In genomic region chr1:153944822-153945117, GRCh38 we compare ENCODE assay signal across 8 cellular contexts. TPM values are rescaled to one million over a fixed set of nuclear protein-coding genes. Genes with fewer than 3 reads are reported as not detected.
DNase-seq lines count a peak whose midpoint lies in the region; ATAC-seq and TF ChIP-seq lines count a peak whose summit lies in the region.

No MANE protein-coding gene starts in this region.

- H3K4me1 ChIP-seq in CD4-positive, CD25-positive, alpha-beta regulatory T cell (ENCODE audit: control insufficient read depth, insufficient read depth, low read length, poor library complexity, severe bottlenecking) = peaks cover 42% of the 10 kb centered on the region
- H3K4me1 ChIP-seq in osteoblast (ENCODE audit: insufficient read depth, low read length) = peaks cover 12% of the 10 kb centered on the region

- no peaks in the 10 kb centered on the region for H4K20me1 ChIP-seq in osteoblast (ENCODE audit: insufficient read depth, low read length)

- H3K9me3 ChIP-seq in CD4-positive, CD25-positive, alpha-beta regulatory T cell (ENCODE audit: control insufficient read depth in 2 of 2, low read length in 2 of 2) = no peaks in the 10 kb centered on the region
- H3K9me3 ChIP-seq in osteoblast (ENCODE audit: low read depth, low read length) = no peaks in the 10 kb centered on the region

- H3K4me3 ChIP-seq in CD4-positive, CD25-positive, alpha-beta regulatory T cell (ENCODE audit: low read depth, low read length) = peak overlapping the region; percentile 91
- H3K4me3 ChIP-seq in NB4 (ENCODE audit: low read depth, low read length) (peak overlapping the region; percentile 82), dorsolateral prefrontal cortex (peak overlapping the region in 53 of 59 donors; percentile 10 to 98 (median 85)), osteoblast (ENCODE audit: insufficient read depth, low read length) (peak overlapping the region; percentile 93)

- no peak for DNase-seq in CD4-positive, CD25-positive, alpha-beta regulatory T cell
- no peak for DNase-seq in NB4 (ENCODE audit: low read depth)
- DNase-seq in dorsolateral prefrontal cortex = no peak
- DNase-seq in osteoblast (ENCODE audit: insufficient read length, low spot score, missing footprints) = no peak
- DNase-seq in medulla oblongata (ENCODE audit: extremely low spot score) = no peak
- DNase-seq in superior temporal gyrus (ENCODE audit: extremely low spot score) = no peak
- no peak for DNase-seq in stimulated activated naive CD4-positive, alpha-beta T cell (lab: John Stamatoyannopoulos, UW)

- peak overlapping the region; percentile 91 for H3K27ac ChIP-seq in CD4-positive, CD25-positive, alpha-beta regulatory T cell (ENCODE audit: insufficient read depth, low read length, poor library complexity, severe bottlenecking)
- H3K27ac ChIP-seq in dorsolateral prefrontal cortex (peak overlapping the region in 56 of 59 donors; percentile 1 to 99 (median 96)), osteoblast (ENCODE audit: low read depth, low read length) (peak overlapping the region; percentile 90)

- no peak for TF ChIP-seq POLR2A in NB4 (IDR thresholded peaks at IDR 0.05; ENCODE audit: extremely low read depth, insufficient read length)

- peak overlapping the region; percentile 91 for H3K4me2 ChIP-seq in osteoblast (ENCODE audit: insufficient read depth, low read length)

- no peaks in the 10 kb centered on the region for H3K27me3 ChIP-seq in CD4-positive, CD25-positive, alpha-beta regulatory T cell (ENCODE audit: control insufficient read depth, insufficient read depth, low read length)
- H3K27me3 ChIP-seq in dorsolateral prefrontal cortex = no peaks in the 10 kb centered on the region
- no peaks in the 10 kb centered on the region for H3K27me3 ChIP-seq in osteoblast (ENCODE audit: insufficient read depth, low read length)

- no peak overlapping the region for H2AFZ ChIP-seq in osteoblast (ENCODE audit: low read length)

- intact Hi-C loops in dorsolateral prefrontal cortex (cut with DNase I) = loop anchor here (2.0 to 10.0 kb wide), 3 partner anchors 14 to 150 kb away; no protein-coding TSS in a partner anchor

- no peak for ATAC-seq in CD4-positive, CD25-positive, alpha-beta regulatory T cell (ENCODE audit: low read depth in 2 of 2)
- no peak for ATAC-seq in HG02610 (IDR thresholded peaks at IDR 0.05; ENCODE audit: unreplicated experiment)

- TF ChIP-seq CTCF in NB4 (IDR thresholded peaks at IDR 0.05; ENCODE audit: low read depth, low read length) = no peak
- no peak for TF ChIP-seq CTCF in dorsolateral prefrontal cortex (IDR thresholded peaks at IDR 0.05 in 54 of 56, conservative IDR thresholded peaks at IDR 0.05 in 2 of 56; ENCODE audit: low read depth in 1 of 56, partially characterized antibody in 56 of 56)
- no peak for TF ChIP-seq CTCF in osteoblast (IDR thresholded peaks at IDR 0.05; ENCODE audit: extremely low read depth, low read depth, low read length)

- peak overlapping the region; percentile 94 to 97 (median 95) for H3K27ac Mint-ChIP-seq in CD4-positive, CD25-positive, alpha-beta regulatory T cell

- peaks cover 26% of the 10 kb centered on the region for H3K36me3 Mint-ChIP-seq in CD4-positive, CD25-positive, alpha-beta regulatory T cell

- H3K4me1 Mint-ChIP-seq in CD4-positive, CD25-positive, alpha-beta regulatory T cell = peaks cover 0 to 51% (median 22%) of the 10 kb centered on the region in 4 donors

- peak overlapping the region; percentile 95 to 99 (median 97) for H3K4me3 Mint-ChIP-seq in CD4-positive, CD25-positive, alpha-beta regulatory T cell

- H3K79me2 ChIP-seq in osteoblast (ENCODE audit: insufficient read depth, low read length) = peaks cover 29% of the 10 kb centered on the region

- peaks cover 6% of the 10 kb centered on the region for H3K27me3 Mint-ChIP-seq in CD4-positive, CD25-positive, alpha-beta regulatory T cell

- peaks cover 53% of the 10 kb centered on the region for H3K36me3 ChIP-seq in CD4-positive, CD25-positive, alpha-beta regulatory T cell (ENCODE audit: control insufficient read depth, insufficient read depth, low read length)
- peaks cover 20% of the 10 kb centered on the region for H3K36me3 ChIP-seq in osteoblast (ENCODE audit: insufficient read depth, low read length)

- no peaks in the 10 kb centered on the region for H3K9me3 Mint-ChIP-seq in CD4-positive, CD25-positive, alpha-beta regulatory T cell

RNA-seq across cellular contexts. Expression of gene DENND4B, which starts 1.7 kb away (rescaled TPM):
- 133 TPM for total RNA-seq in CD4-positive, CD25-positive, alpha-beta regulatory T cell
- 10 to 100 TPM; 11.2 to 21.2 (median 13.6) TPM for polyA plus RNA-seq in CD4-positive, CD25-positive, alpha-beta regulatory T cell
- total RNA-seq in dorsolateral prefrontal cortex (100 to 1,000 TPM in 86 of 120 experiments, 10 to 100 TPM in 34; 81.7 to 180 (median 112) TPM), osteoblast (26.8 and 27.5 TPM in 2 replicates)

RNA-seq across cellular contexts. Expression of gene CRTC2, which starts 13.6 kb away (rescaled TPM):
- 145 TPM for total RNA-seq in CD4-positive, CD25-positive, alpha-beta regulatory T cell
- polyA plus RNA-seq in CD4-positive, CD25-positive, alpha-beta regulatory T cell = 10 to 100 TPM; 13.6 to 32.6 (median 26.0) TPM
- 10 to 100 TPM; 27.2 to 70.2 (median 45.4) TPM for total RNA-seq in dorsolateral prefrontal cortex
- total RNA-seq in osteoblast = 4.7 and 6.8 TPM in 2 replicates

RNA-seq across cellular contexts. Expression of gene SLC39A1, which starts 18.6 kb away (rescaled TPM):
- 15.8 TPM for total RNA-seq in CD4-positive, CD25-positive, alpha-beta regulatory T cell
- polyA plus RNA-seq in CD4-positive, CD25-positive, alpha-beta regulatory T cell = 10 to 100 TPM; 30.4 to 42.1 (median 35.8) TPM
- total RNA-seq in dorsolateral prefrontal cortex (10 to 100 TPM; 17.4 to 51.3 (median 26.6) TPM), osteoblast (96.3 and 99.0 TPM in 2 replicates)

RNA-seq across cellular contexts. Expression of gene GATAD2B, which starts 22.0 kb away (rescaled TPM):
- total RNA-seq in CD4-positive, CD25-positive, alpha-beta regulatory T cell = 81.5 TPM
- polyA plus RNA-seq in CD4-positive, CD25-positive, alpha-beta regulatory T cell = 1 to 10 TPM; 2.9 to 4.5 (median 3.3) TPM
- total RNA-seq in dorsolateral prefrontal cortex (100 to 1,000 TPM in 2 of 120 experiments, 10 to 100 TPM in 118; 55.8 to 101 (median 81.7) TPM), osteoblast (9.7 and 11.6 TPM in 2 replicates)

RNA-seq across cellular contexts. Expression of gene CREB3L4, which starts 22.9 kb away (rescaled TPM):
- total RNA-seq in CD4-positive, CD25-positive, alpha-beta regulatory T cell = 2.5 TPM
- 1 to 10 TPM in 3 of 4 donors, under 1 TPM in 1; 0.90 to 5.4 (median 3.3) TPM for polyA plus RNA-seq in CD4-positive, CD25-positive, alpha-beta regulatory T cell
- 10 to 100 TPM in 1 of 120 experiments, 1 to 10 TPM in 119; 1.5 to 11.6 (median 4.5) TPM for total RNA-seq in dorsolateral prefrontal cortex
- total RNA-seq in osteoblast = 7.2 and 8.8 TPM in 2 replicates
